Comparison of ENCODE assay signal across 1 cellular context in genomic region chr6:124677874-124678273, GRCh38.
TF ChIP-seq lines count a peak whose summit lies in the region.

No MANE protein-coding gene starts in this region.

TF ChIP-seq in HEK293, 187 proteins besides CTCF, POLR2A, EP300 and RAD21 (continued from another document):
- TF ChIP-seq ZNF398 (tag by site-specific recombination; IDR thresholded peaks at IDR 0.05) (no peak), ZNF791 (tag by site-specific recombination; IDR thresholded peaks at IDR 0.05) (peak; percentile 98), ZBTB17 (tag by site-specific recombination; IDR thresholded peaks at IDR 0.05) (no peak), HIC1 (tag by site-specific recombination; IDR thresholded peaks at IDR 0.05) (no peak), SETDB1 (IDR thresholded peaks at IDR 0.05; ENCODE audit: insufficient read length, low read length) (peak; percentile 93), ZNF776 (tag by site-specific recombination; IDR thresholded peaks at IDR 0.05; ENCODE audit: borderline replicate concordance) (no peak), ZNF366 (tag by site-specific recombination; conservative IDR thresholded peaks at IDR 0.05) (no peak), ZNF426 (tag by site-specific recombination; IDR thresholded peaks at IDR 0.05) (no peak)
